Comparison of ENCODE assay signal across 22 cellular contexts in genomic region chr16:55641430-55642056, GRCh38. TPM values are rescaled to one million over a fixed set of nuclear protein-coding genes. Genes with fewer than 3 reads are reported as not detected.
DNase-seq lines count a peak whose midpoint lies in the region; ATAC-seq and TF ChIP-seq lines count a peak whose summit lies in the region.
"Had no signal": no experiment of that assay in that cellular context is flagged by ENCODE, and none has a peak within 500 bp of the region (broad histone marks: within the 10 kb centered on the region; RNA-seq: fewer than 3 reads in every experiment).

No MANE protein-coding gene starts in this region.

- POLR2A ChIA-PET in GM10248 (lab: Yijun Ruan, JAX) = no interaction called here

- CTCF ChIA-PET in GM10248 (lab: Yijun Ruan, JAX) = no interaction called here

- H3K36me3 Mint-ChIP-seq in endodermal cell (ENCODE audit: low read depth) = no peaks in the 10 kb centered on the region
- H3K36me3 Mint-ChIP-seq: IgD-negative memory B cell had no signal

- TF ChIP-seq CTCF in endodermal cell (conservative IDR thresholded peaks at IDR 0.05) (no peak), GM10248 (IDR thresholded peaks at IDR 0.05; ENCODE audit: control extremely low read depth, extremely low read depth, low read depth, missing control alignments) (no peak), GM20000 (IDR thresholded peaks at IDR 0.05; ENCODE audit: extremely low read depth, missing control alignments) (no peak)

- 94% methylated on average over 3 to 7 of the region's 7 CpGs for WGBS in endodermal cell (ENCODE audit: insufficient coverage in 1 of 2, insufficient read length in 1 of 2), 2 experiments

- no peaks in the 10 kb centered on the region for H3K9me3 ChIP-seq in endodermal cell (ENCODE audit: control insufficient read depth, low read length)

- H3K9me3 Mint-ChIP-seq in endodermal cell = no peaks in the 10 kb centered on the region

- peaks cover 4% of the 10 kb centered on the region for H3K27me3 Mint-ChIP-seq in endodermal cell (ENCODE audit: insufficient read depth)

- H3K27ac ChIP-seq in endodermal cell (ENCODE audit: low read depth, low read length) = no peak overlapping the region
- H3K27ac ChIP-seq: C4-2B had no signal

- H3K9ac ChIP-seq in endodermal cell (ENCODE audit: extremely low read depth, low read length, poor library complexity, severe bottlenecking) = no peak overlapping the region

- H3K27me3 ChIP-seq in endodermal cell (ENCODE audit: control insufficient read depth, insufficient read depth, low read length, poor library complexity, severe bottlenecking) = no peaks in the 10 kb centered on the region

- no peaks in the 10 kb centered on the region for H3K4me1 ChIP-seq in endodermal cell (ENCODE audit: control insufficient read depth, insufficient read depth, low read length)

- no peak overlapping the region for H3K27ac Mint-ChIP-seq in endodermal cell
- H3K27ac Mint-ChIP-seq: IgD-negative memory B cell had no signal

- H3K4me1 Mint-ChIP-seq in endodermal cell = no peaks in the 10 kb centered on the region
- H3K4me1 Mint-ChIP-seq: IgD-negative memory B cell had no signal

- ATAC-seq in left lobe of liver = peak; percentile 9

- H3K4me3 Mint-ChIP-seq in endodermal cell = no peak overlapping the region
- H3K4me3 Mint-ChIP-seq: IgD-negative memory B cell had no signal

- no peak overlapping the region for H3K4me3 ChIP-seq in endodermal cell (ENCODE audit: low read length)

- H3K36me3 ChIP-seq in endodermal cell (ENCODE audit: control insufficient read depth, insufficient read depth, low read length) = no peaks in the 10 kb centered on the region

- peak; percentile 72 for DNase-seq in AG08395 (ENCODE audit: low spot score)
- peak; percentile 17 for DNase-seq in H4 (ENCODE audit: low spot score)
- DNase-seq in endodermal cell = peak; percentile 25
- no peak for DNase-seq in left lobe of liver (ENCODE audit: low spot score)
- DNase-seq in stimulated activated naive CD4-positive, alpha-beta T cell (lab: John Stamatoyannopoulos, UW) = no peak
- DNase-seq in GM10248 (ENCODE audit: extremely low spot score) = no peak
- no peak for DNase-seq in activated T-cell treated with anti-CD3 and anti-CD28 coated beads for 4 hours
- no peak for DNase-seq in GM20000 (ENCODE audit: low spot score)
- DNase-seq: 8988T; DMS 273 treated with DMSO at 0.1 percent for 48 hours; GF-D8; H7; NCI-H1417 treated with DMSO at 0.1 percent for 48 hours; NCI-H1930; NCI-H446; NK-92 treated with Interleukin-12 subunit alpha and Interleukin-12 subunit beta, amount 100 ng/mL, for 24 hours; SHP77 treated with DMSO at 0.1 percent for 48 hours had no signal

RNA-seq across cellular contexts. Expression of gene SLC6A2, which starts 14.2 kb away (rescaled TPM):
- total RNA-seq in H4 (2014; rRNA removed; shearing (Covaris generic)) = not detected in 2 replicates
- 1 to 10 TPM in 1 of 2 donors, not detected in 1; 1.1 TPM for total RNA-seq in endodermal cell
- polyA plus RNA-seq in endodermal cell (2013, experiment 1 of 2) = 0.32 TPM
- 0.12 TPM for polyA plus RNA-seq in endodermal cell (2013, experiment 2 of 2)
- total RNA-seq in left lobe of liver = not detected
- total RNA-seq: LHCN-M2, OCI-LY7, RPMI7951 had no signal
- polyA plus RNA-seq: IgD-negative memory B cell had no signal

Comparison
In these comparisons a context has a peak if more than half of its experiments do, and no peak if none do; other contexts are left out.
1. DNase-seq: peak in AG08395 (single experiment), H4 (single experiment) and endodermal cell (single experiment); none in left lobe of liver (single experiment), stimulated activated naive CD4-positive, alpha-beta T cell (0 of 6), GM10248 (single experiment), activated T-cell treated with anti-CD3 and anti-CD28 coated beads for 4 hours (single experiment) and GM20000 (single experiment).